ENCODE assay signal across 30 cellular contexts in genomic region chr19:51541458-51542357, GRCh38. TPM values are rescaled to one million over a fixed set of nuclear protein-coding genes. Genes with fewer than 3 reads are reported as not detected.
"Had no signal": no experiment of that assay in that cellular context is flagged by ENCODE, and none has a peak within 500 bp of the region (broad histone marks: within the 10 kb centered on the region; RNA-seq: fewer than 3 reads in every experiment).

No MANE protein-coding gene starts in this region.

- H3K9me3 Mint-ChIP-seq: activated naive CD4-positive, alpha-beta T cell treated with anti-CD3 and anti-CD28 coated beads, Interleukin-2, amount 50 U/mL, for 72 hours; activated T-helper 17 cell treated with anti-CD3 and anti-CD28 coated beads, Interleukin-2, amount 50 U/mL, for 72 hours; brain; immature natural killer cell; T-helper 2 cell treated with Interferon-gamma antibody and Interleukin-4, amounts not matched to agents 5 μg/mL and 100 μg/mL, for 36 hours had no signal

- ATAC-seq: activated naive CD4-positive, alpha-beta T cell treated with anti-CD3 and anti-CD28 coated beads, Interleukin-2, amount 50 U/mL, for 72 hours; activated T-helper 17 cell treated with anti-CD3 and anti-CD28 coated beads, Interleukin-2, amount 50 U/mL, for 72 hours; esophagus mucosa; sciatic nerve had no signal

- H3K79me2 ChIP-seq: hepatocyte had no signal

- H2AFZ ChIP-seq: hepatocyte had no signal

- H3K27me3 ChIP-seq: hepatocyte, thyroid gland had no signal

- H3K4me3 Mint-ChIP-seq: activated T-cell treated with anti-CD3 and anti-CD28 coated beads, Interleukin-2, amount 50 U/mL, for 24 hours; activated T-helper 17 cell treated with anti-CD3 and anti-CD28 coated beads, Interleukin-2, amount 50 U/mL, for 72 hours; brain; immature natural killer cell; nephron; T-helper 2 cell treated with Interferon-gamma antibody and Interleukin-4, amounts not matched to agents 5 μg/mL and 100 μg/mL, for 36 hours had no signal

- H3K4me2 ChIP-seq: hepatocyte had no signal

- H3K9me3 ChIP-seq: left ventricle myocardium inferior, thyroid gland had no signal

- H3K36me3 ChIP-seq: left ventricle myocardium inferior, thyroid gland had no signal

- FAIRE-seq: frontal cortex, small intestine, urothelium cell line had no signal

- H3K4me3 ChIP-seq: hepatocyte, left ventricle myocardium inferior, thyroid gland had no signal

- DNase-seq: activated CD4-positive, alpha-beta T cell treated with anti-CD3 and anti-CD28 coated beads for 1 hour; activated CD4-positive, alpha-beta T cell treated with anti-CD3 and anti-CD28 coated beads, Interleukin-2, amount 50 U/mL, for 4 hours; activated CD8-positive, alpha-beta memory T cell treated with anti-CD3 and anti-CD28 coated beads for 24 hours; activated CD8-positive, alpha-beta memory T cell treated with anti-CD3 and anti-CD28 coated beads, Interleukin-2, amount 50 U/mL, for 4 hours; activated T-cell treated with anti-CD3 and anti-CD28 coated beads, Interleukin-2, amount 50 U/mL, for 24 hours; aorta; caudate nucleus; dermis blood vessel endothelial cell; effector CD8-positive, alpha-beta T cell; glutamatergic neuron; immature natural killer cell; left ventricle myocardium inferior; nucleus accumbens; small intestine; stimulated activated CD4-positive, alpha-beta T cell treated with anti-CD3 and anti-CD28 coated beads, Interleukin-2, amount 100 ng/mL, for 24 hours; stimulated activated naive CD4-positive, alpha-beta T cell; substantia nigra; thyroid gland had no signal

- H3K27ac ChIP-seq: hepatocyte, left ventricle myocardium inferior, thyroid gland had no signal

- H3K27ac Mint-ChIP-seq: activated naive CD4-positive, alpha-beta T cell treated with anti-CD3 and anti-CD28 coated beads, Interleukin-2, amount 50 U/mL, for 72 hours; activated T-cell treated with anti-CD3 and anti-CD28 coated beads, Interleukin-2, amount 50 U/mL, for 24 hours; activated T-helper 17 cell treated with anti-CD3 and anti-CD28 coated beads, Interleukin-2, amount 50 U/mL, for 72 hours; brain; immature natural killer cell; nephron; T-helper 2 cell treated with Interferon-gamma antibody and Interleukin-4, amounts not matched to agents 5 μg/mL and 100 μg/mL, for 36 hours had no signal

- H3K4me1 Mint-ChIP-seq: activated T-helper 17 cell treated with anti-CD3 and anti-CD28 coated beads, Interleukin-2, amount 50 U/mL, for 72 hours; brain; immature natural killer cell; nephron had no signal

- H3K4me1 ChIP-seq: left ventricle myocardium inferior, thyroid gland had no signal

RNA-seq across cellular contexts. Expression of gene SIGLEC6, which starts 10.2 kb away (rescaled TPM):
- total RNA-seq: activated naive CD4-positive, alpha-beta T cell treated with anti-CD3 and anti-CD28 coated beads, Interleukin-2, amount 50 U/mL, for 72 hours; activated T-helper 17 cell treated with anti-CD3 and anti-CD28 coated beads, Interleukin-2, amount 50 U/mL, for 72 hours; dermis blood vessel endothelial cell; frontal cortex; hepatocyte; lung microvascular endothelial cell; renal cortical epithelial cell; thyroid gland had no signal
- polyA plus RNA-seq: aorta, hepatocyte had no signal

RNA-seq across cellular contexts. Expression of gene SIGLEC12, which starts 40.1 kb away (rescaled TPM):
- total RNA-seq: dermis blood vessel endothelial cell, esophagus mucosa, frontal cortex, hepatocyte, lung microvascular endothelial cell, renal cortical epithelial cell, sciatic nerve had no signal
- polyA plus RNA-seq: immature natural killer cell had no signal
